Comparison of ENCODE assay signal across 20 cellular contexts in the genomic region with DNA sequence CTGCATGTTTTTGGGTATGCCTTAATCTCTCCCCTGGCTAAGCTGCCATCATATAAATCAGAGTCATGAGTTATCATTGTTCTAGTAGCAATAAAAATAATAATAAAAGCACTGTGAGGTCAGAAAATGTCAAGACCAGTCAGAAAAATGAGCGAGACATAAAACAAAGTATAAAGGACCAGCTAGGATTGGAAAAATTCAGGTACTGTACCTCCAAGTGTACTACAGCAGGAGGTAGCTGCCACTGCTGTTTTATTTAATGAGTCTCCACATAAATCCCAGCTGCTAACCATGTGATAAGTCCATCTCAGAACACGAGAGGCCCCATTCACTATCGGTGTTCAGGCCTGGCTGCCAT.
"Had no signal": no experiment of that assay in that cellular context is flagged by ENCODE, and none has a peak within 500 bp of the region (broad histone marks: within the 10 kb centered on the region; RNA-seq: fewer than 3 reads in every experiment).

No MANE protein-coding gene starts in this region.

- H3K4me3 Mint-ChIP-seq: activated CD4-positive, alpha-beta T cell treated with anti-CD3 and anti-CD28 coated beads, Interleukin-2, amount 10 ng/mL, durations not matched to agents 24 days and 14 days; activated CD8-positive, alpha-beta T cell treated with anti-CD3 and anti-CD28 coated beads, Interleukin-2, amount 10 ng/mL, durations not matched to agents 7 days and 5 days; activated T-cell treated with anti-CD3 and anti-CD28 coated beads, Interleukin-2, amount 50 U/mL, for 24 hours; nephron progenitor cell had no signal

- H3K9me3 Mint-ChIP-seq: activated CD4-positive, alpha-beta T cell treated with anti-CD3 and anti-CD28 coated beads, Interleukin-2, amount 10 ng/mL, durations not matched to agents 24 days and 14 days; activated T-cell treated with anti-CD3 and anti-CD28 coated beads, Interleukin-2, amount 50 U/mL, for 24 hours had no signal

- H3K36me3 ChIP-seq: brain microvascular endothelial cell, colonic mucosa, gastroesophageal sphincter, heart left ventricle, left lung had no signal

- ATAC-seq: activated CD8-positive, alpha-beta T cell treated with anti-CD3 and anti-CD28 coated beads, Interleukin-2, amount 10 ng/mL, durations not matched to agents 7 days and 5 days had no signal

- H3K27me3 Mint-ChIP-seq: activated CD4-positive, alpha-beta T cell treated with anti-CD3 and anti-CD28 coated beads, Interleukin-2, amount 10 ng/mL, durations not matched to agents 24 days and 14 days; activated T-cell treated with anti-CD3 and anti-CD28 coated beads, Interleukin-2, amount 50 U/mL, for 24 hours had no signal

- H3K27me3 ChIP-seq: brain microvascular endothelial cell, colonic mucosa, gastroesophageal sphincter, heart left ventricle, left lung, spleen had no signal

- H3K4me3 ChIP-seq: colonic mucosa, gastroesophageal sphincter, heart left ventricle, left lung, spleen had no signal

- H3K27ac Mint-ChIP-seq: activated CD4-positive, alpha-beta T cell treated with anti-CD3 and anti-CD28 coated beads, Interleukin-2, amount 10 ng/mL, durations not matched to agents 24 days and 14 days; activated CD8-positive, alpha-beta T cell treated with anti-CD3 and anti-CD28 coated beads, Interleukin-2, amount 10 ng/mL, durations not matched to agents 7 days and 5 days; nephron progenitor cell had no signal

- H3K4me1 ChIP-seq: colonic mucosa, gastroesophageal sphincter, spleen had no signal

- DNase-seq: activated CD4-positive, alpha-beta T cell treated with anti-CD3 and anti-CD28 coated beads, Interleukin-2, amount 10 ng/mL, durations not matched to agents 24 days and 14 days; activated CD4-positive, CD25-positive, alpha-beta regulatory T cell; activated CD8-positive, alpha-beta T cell treated with anti-CD3 and anti-CD28 coated beads, Interleukin-2, amount 10 ng/mL, durations not matched to agents 7 days and 5 days; activated naive CD4-positive, alpha-beta T cell treated with anti-CD3 and anti-CD28 coated beads, Interleukin-2, amount 50 U/mL, for 16 hours; activated T-cell treated with anti-CD3 and anti-CD28 coated beads, Interleukin-2, amount 50 U/mL, for 24 hours; aorta; brain microvascular endothelial cell; central memory CD4-positive, alpha-beta T cell; colonic mucosa; heart left ventricle; kidney; left lung; mammary epithelial cell; nephron progenitor cell; nucleus accumbens; spleen; stimulated activated CD4-positive, alpha-beta T cell treated with anti-CD3 and anti-CD28 coated beads, Interleukin-4, amount 100 ng/mL, for 4 hours; stimulated activated naive CD4-positive, alpha-beta T cell; T-helper 9 cell had no signal

- H3K9me3 ChIP-seq: colonic mucosa, gastroesophageal sphincter, heart left ventricle, left lung, spleen had no signal

- H3K27ac ChIP-seq: brain microvascular endothelial cell, colonic mucosa, gastroesophageal sphincter, heart left ventricle, left lung, spleen had no signal

- H3K4me1 Mint-ChIP-seq: activated CD4-positive, alpha-beta T cell treated with anti-CD3 and anti-CD28 coated beads, Interleukin-2, amount 10 ng/mL, durations not matched to agents 24 days and 14 days had no signal
